In the genomic region with DNA sequence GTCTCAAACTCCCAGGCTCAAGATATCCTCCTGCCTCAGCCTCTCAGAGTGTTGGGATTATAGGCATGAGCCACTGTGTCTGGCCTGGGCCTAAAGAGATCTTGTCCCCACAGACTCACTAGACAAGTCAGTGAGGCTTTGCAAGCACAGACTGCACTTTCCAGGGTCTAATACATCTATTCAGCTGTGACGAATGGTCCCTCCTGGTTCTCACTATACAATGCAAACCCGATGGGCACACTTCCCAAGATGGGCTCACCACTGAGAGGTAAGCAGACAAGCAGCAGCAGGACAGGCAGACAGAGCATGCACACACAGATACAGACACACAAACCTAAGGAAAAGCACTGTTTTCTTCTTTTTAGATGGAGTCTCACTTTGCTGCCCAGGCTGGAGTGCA, we compare ENCODE assay signal across 1 cellular context.
TF ChIP-seq lines count a peak whose summit lies in the region.

No MANE protein-coding gene starts in this region.

TF ChIP-seq in WTC11, 78 proteins besides CTCF, POLR2A, EP300 and RAD21 (continued from another document):
- TF ChIP-seq, protein P1, sequence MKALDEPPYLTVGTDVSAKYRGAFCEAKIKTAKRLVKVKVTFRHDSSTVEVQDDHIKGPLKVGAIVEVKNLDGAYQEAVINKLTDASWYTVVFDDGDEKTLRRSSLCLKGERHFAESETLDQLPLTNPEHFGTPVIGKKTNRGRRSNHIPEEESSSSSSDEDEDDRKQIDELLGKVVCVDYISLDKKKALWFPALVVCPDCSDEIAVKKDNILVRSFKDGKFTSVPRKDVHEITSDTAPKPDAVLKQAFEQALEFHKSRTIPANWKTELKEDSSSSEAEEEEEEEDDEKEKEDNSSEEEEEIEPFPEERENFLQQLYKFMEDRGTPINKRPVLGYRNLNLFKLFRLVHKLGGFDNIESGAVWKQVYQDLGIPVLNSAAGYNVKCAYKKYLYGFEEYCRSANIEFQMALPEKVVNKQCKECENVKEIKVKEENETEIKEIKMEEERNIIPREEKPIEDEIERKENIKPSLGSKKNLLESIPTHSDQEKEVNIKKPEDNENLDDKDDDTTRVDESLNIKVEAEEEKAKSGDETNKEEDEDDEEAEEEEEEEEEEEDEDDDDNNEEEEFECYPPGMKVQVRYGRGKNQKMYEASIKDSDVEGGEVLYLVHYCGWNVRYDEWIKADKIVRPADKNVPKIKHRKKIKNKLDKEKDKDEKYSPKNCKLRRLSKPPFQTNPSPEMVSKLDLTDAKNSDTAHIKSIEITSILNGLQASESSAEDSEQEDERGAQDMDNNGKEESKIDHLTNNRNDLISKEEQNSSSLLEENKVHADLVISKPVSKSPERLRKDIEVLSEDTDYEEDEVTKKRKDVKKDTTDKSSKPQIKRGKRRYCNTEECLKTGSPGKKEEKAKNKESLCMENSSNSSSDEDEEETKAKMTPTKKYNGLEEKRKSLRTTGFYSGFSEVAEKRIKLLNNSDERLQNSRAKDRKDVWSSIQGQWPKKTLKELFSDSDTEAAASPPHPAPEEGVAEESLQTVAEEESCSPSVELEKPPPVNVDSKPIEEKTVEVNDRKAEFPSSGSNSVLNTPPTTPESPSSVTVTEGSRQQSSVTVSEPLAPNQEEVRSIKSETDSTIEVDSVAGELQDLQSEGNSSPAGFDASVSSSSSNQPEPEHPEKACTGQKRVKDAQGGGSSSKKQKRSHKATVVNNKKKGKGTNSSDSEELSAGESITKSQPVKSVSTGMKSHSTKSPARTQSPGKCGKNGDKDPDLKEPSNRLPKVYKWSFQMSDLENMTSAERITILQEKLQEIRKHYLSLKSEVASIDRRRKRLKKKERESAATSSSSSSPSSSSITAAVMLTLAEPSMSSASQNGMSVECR (CRISPR knock-in tag; IDR thresholded peaks at IDR 0.05; ENCODE audit: borderline replicate concordance): no peak
- TF ChIP-seq, protein P2, sequence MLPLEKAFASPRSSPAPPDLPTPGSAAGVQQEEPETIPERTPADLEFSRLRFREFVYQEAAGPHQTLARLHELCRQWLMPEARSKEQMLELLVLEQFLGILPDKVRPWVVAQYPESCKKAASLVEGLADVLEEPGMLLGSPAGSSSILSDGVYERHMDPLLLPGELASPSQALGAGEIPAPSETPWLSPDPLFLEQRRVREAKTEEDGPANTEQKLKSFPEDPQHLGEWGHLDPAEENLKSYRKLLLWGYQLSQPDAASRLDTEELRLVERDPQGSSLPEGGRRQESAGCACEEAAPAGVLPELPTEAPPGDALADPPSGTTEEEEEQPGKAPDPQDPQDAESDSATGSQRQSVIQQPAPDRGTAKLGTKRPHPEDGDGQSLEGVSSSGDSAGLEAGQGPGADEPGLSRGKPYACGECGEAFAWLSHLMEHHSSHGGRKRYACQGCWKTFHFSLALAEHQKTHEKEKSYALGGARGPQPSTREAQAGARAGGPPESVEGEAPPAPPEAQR (CRISPR knock-in tag; IDR thresholded peaks at IDR 0.05): no peak
- TF ChIP-seq, protein P3, sequence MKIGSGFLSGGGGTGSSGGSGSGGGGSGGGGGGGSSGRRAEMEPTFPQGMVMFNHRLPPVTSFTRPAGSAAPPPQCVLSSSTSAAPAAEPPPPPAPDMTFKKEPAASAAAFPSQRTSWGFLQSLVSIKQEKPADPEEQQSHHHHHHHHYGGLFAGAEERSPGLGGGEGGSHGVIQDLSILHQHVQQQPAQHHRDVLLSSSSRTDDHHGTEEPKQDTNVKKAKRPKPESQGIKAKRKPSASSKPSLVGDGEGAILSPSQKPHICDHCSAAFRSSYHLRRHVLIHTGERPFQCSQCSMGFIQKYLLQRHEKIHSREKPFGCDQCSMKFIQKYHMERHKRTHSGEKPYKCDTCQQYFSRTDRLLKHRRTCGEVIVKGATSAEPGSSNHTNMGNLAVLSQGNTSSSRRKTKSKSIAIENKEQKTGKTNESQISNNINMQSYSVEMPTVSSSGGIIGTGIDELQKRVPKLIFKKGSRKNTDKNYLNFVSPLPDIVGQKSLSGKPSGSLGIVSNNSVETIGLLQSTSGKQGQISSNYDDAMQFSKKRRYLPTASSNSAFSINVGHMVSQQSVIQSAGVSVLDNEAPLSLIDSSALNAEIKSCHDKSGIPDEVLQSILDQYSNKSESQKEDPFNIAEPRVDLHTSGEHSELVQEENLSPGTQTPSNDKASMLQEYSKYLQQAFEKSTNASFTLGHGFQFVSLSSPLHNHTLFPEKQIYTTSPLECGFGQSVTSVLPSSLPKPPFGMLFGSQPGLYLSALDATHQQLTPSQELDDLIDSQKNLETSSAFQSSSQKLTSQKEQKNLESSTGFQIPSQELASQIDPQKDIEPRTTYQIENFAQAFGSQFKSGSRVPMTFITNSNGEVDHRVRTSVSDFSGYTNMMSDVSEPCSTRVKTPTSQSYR (CRISPR knock-in tag; IDR thresholded peaks at IDR 0.05): no peak
- TF ChIP-seq RORB (CRISPR knock-in tag; IDR thresholded peaks at IDR 0.05): no peak
- no peak for TF ChIP-seq JAZF1 (CRISPR knock-in tag; IDR thresholded peaks at IDR 0.05)
- TF ChIP-seq ZNF396 (CRISPR knock-in tag; IDR thresholded peaks at IDR 0.05; ENCODE audit: borderline replicate concordance): no peak
